Comparison of ENCODE assay signal across 27 cellular contexts in the genomic region with DNA sequence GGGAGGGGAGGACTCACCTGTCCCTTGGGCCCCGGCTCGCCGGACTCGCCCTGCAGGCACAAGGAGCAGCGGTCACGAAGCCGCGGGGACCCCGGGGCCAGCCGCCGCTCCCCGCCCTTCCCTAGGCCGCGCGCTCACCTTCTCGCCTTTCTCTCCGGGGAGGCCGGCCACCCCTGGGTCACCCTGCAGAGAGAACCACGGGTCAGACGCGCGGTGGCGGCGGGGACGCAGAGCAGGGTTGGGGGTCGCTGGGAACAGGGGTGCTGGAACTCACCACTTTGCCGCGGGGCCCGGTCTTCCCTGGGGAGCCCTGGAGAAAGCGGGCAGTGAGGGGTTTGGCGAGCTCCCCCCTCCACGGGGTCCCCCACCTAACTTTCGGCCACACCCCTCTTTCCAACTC. TPM values are rescaled to one million over a fixed set of nuclear protein-coding genes. Genes with fewer than 3 reads are reported as not detected.
"Had no signal": no experiment of that assay in that cellular context is flagged by ENCODE, and none has a peak within 500 bp of the region (broad histone marks: within the 10 kb centered on the region; RNA-seq: fewer than 3 reads in every experiment).

No MANE protein-coding gene starts in this region.

- H3K4me1 Mint-ChIP-seq: activated CD4-positive, alpha-beta T cell treated with anti-CD3 and anti-CD28 coated beads, Interleukin-2, amount 10 ng/mL, durations not matched to agents 7 days and 5 days; activated naive CD4-positive, alpha-beta T cell treated with anti-CD3 and anti-CD28 coated beads, Interleukin-2, amount 50 U/mL, for 24 hours had no signal

- H3K27me3 ChIP-seq: breast epithelium, SJCRH30 had no signal

- H3K4me3 Mint-ChIP-seq: activated CD4-positive, alpha-beta memory T cell treated with anti-CD3 and anti-CD28 coated beads for 36 hours; activated CD4-positive, alpha-beta T cell treated with anti-CD3 and anti-CD28 coated beads, Interleukin-2, amount 10 ng/mL, durations not matched to agents 7 days and 5 days; activated naive CD4-positive, alpha-beta T cell treated with anti-CD3 and anti-CD28 coated beads, Interleukin-2, amount 50 U/mL, for 24 hours; activated T-cell treated with anti-CD3 and anti-CD28 coated beads, Interleukin-2, amount 50 U/mL, for 72 hours; T-helper 2 cell treated with Interferon-gamma antibody and Interleukin-4, amounts not matched to agents 5 μg/mL and 100 μg/mL, for 36 hours had no signal

- H3K9me3 ChIP-seq: breast epithelium, SJCRH30 had no signal

- H3K27ac Mint-ChIP-seq: activated CD4-positive, alpha-beta memory T cell treated with anti-CD3 and anti-CD28 coated beads for 36 hours; activated CD4-positive, alpha-beta T cell treated with anti-CD3 and anti-CD28 coated beads, Interleukin-2, amount 10 ng/mL, durations not matched to agents 7 days and 5 days; activated naive CD4-positive, alpha-beta T cell treated with anti-CD3 and anti-CD28 coated beads, Interleukin-2, amount 50 U/mL, for 24 hours; activated T-cell treated with anti-CD3 and anti-CD28 coated beads, Interleukin-2, amount 50 U/mL, for 72 hours; activated T-helper 2 cell treated with anti-CD3 and anti-CD28 coated beads, Interferon-gamma antibody, Interleukin-2, Interleukin-4, amounts not matched to agents 10 μg/mL and 5 μg/mL and 100 μg/mL, durations not matched to agents 14 hours and 24 hours and 36 hours; T-helper 2 cell treated with Interferon-gamma antibody and Interleukin-4, amounts not matched to agents 5 μg/mL and 100 μg/mL, for 36 hours had no signal

- DNase-seq: activated CD4-positive, alpha-beta memory T cell treated with anti-CD3 and anti-CD28 coated beads for 36 hours; activated CD4-positive, alpha-beta T cell treated with anti-CD3 and anti-CD28 coated beads, Interleukin-2, amount 10 ng/mL, durations not matched to agents 7 days and 5 days; activated CD4-positive, CD25-positive, alpha-beta regulatory T cell; activated naive CD4-positive, alpha-beta T cell; activated T-cell treated with anti-CD3 and anti-CD28 coated beads, Interleukin-2, amount 50 U/mL, for 72 hours; caudate nucleus; MV-4-11; NCI-H1417 treated with DMSO at 0.1 percent for 48 hours; NCI-H1694; NCI-H2029; NCI-H226; NCI-H526; Right ventricle myocardium superior; RPMI8226; SJCRH30; SW 1271 had no signal

- ATAC-seq: activated T-cell treated with anti-CD3 and anti-CD28 coated beads, Interleukin-2, amount 50 U/mL, for 72 hours; SK-N-SH treated with all-trans-retinoic acid at 6 μM for 48 hours had no signal

- H3K36me3 Mint-ChIP-seq: activated CD4-positive, alpha-beta memory T cell treated with anti-CD3 and anti-CD28 coated beads for 36 hours; activated naive CD4-positive, alpha-beta T cell treated with anti-CD3 and anti-CD28 coated beads, Interleukin-2, amount 50 U/mL, for 24 hours had no signal

- H3K27me3 Mint-ChIP-seq: activated CD4-positive, alpha-beta memory T cell treated with anti-CD3 and anti-CD28 coated beads for 36 hours; activated CD4-positive, alpha-beta T cell treated with anti-CD3 and anti-CD28 coated beads, Interleukin-2, amount 10 ng/mL, durations not matched to agents 7 days and 5 days; activated naive CD4-positive, alpha-beta T cell treated with anti-CD3 and anti-CD28 coated beads, Interleukin-2, amount 50 U/mL, for 24 hours had no signal

- H3K4me2 ChIP-seq: KMS-11 had no signal

- H3K4me3 ChIP-seq: breast epithelium, SJCRH30 had no signal

- H3K36me3 ChIP-seq: breast epithelium, SJCRH30 had no signal

- H3K9ac ChIP-seq: KMS-11 had no signal

- H3K9me3 Mint-ChIP-seq: activated CD4-positive, alpha-beta memory T cell treated with anti-CD3 and anti-CD28 coated beads for 36 hours; activated CD4-positive, alpha-beta T cell treated with anti-CD3 and anti-CD28 coated beads, Interleukin-2, amount 10 ng/mL, durations not matched to agents 7 days and 5 days; activated naive CD4-positive, alpha-beta T cell treated with anti-CD3 and anti-CD28 coated beads, Interleukin-2, amount 50 U/mL, for 24 hours; activated T-cell treated with anti-CD3 and anti-CD28 coated beads, Interleukin-2, amount 50 U/mL, for 72 hours; activated T-helper 2 cell treated with anti-CD3 and anti-CD28 coated beads, Interferon-gamma antibody, Interleukin-2, Interleukin-4, amounts not matched to agents 10 μg/mL and 5 μg/mL and 100 μg/mL, durations not matched to agents 14 hours and 24 hours and 36 hours; T-helper 2 cell treated with Interferon-gamma antibody and Interleukin-4, amounts not matched to agents 5 μg/mL and 100 μg/mL, for 36 hours had no signal

- H3K27ac ChIP-seq: breast epithelium, KMS-11, SJCRH30 had no signal

- H3K4me1 ChIP-seq: breast epithelium, SJCRH30 had no signal

RNA-seq across cellular contexts. Expression of gene COL9A2, which starts 13.3 kb away (rescaled TPM):
- total RNA-seq: MCF 10A had no signal

RNA-seq across cellular contexts. Expression of gene TMCO2, which starts 56.1 kb away (rescaled TPM):
- total RNA-seq: activated CD4-positive, alpha-beta memory T cell treated with anti-CD3 and anti-CD28 coated beads for 36 hours; activated CD8-positive, alpha-beta memory T cell treated with anti-CD3 and anti-CD28 coated beads for 36 hours; activated T-helper 2 cell treated with anti-CD3 and anti-CD28 coated beads, Interferon-gamma antibody, Interleukin-2, Interleukin-4, amounts not matched to agents 10 μg/mL and 5 μg/mL and 100 μg/mL, durations not matched to agents 14 hours and 24 hours and 36 hours; aorta; breast epithelium; MCF 10A; NCI-H460; OCI-LY7; Right ventricle myocardium superior; SJCRH30 had no signal
- polyA plus RNA-seq: aorta had no signal
